ENCODE assay signal across 15 cellular contexts in genomic region chr1:203360772-203361171, GRCh38. TPM values are rescaled to one million over a fixed set of nuclear protein-coding genes. Genes with fewer than 3 reads are reported as not detected.
"Had no signal": no experiment of that assay in that cellular context is flagged by ENCODE, and none has a peak within 500 bp of the region (broad histone marks: within the 10 kb centered on the region; RNA-seq: fewer than 3 reads in every experiment).

No MANE protein-coding gene starts in this region.

- ATAC-seq: activated T-cell treated with anti-CD3 and anti-CD28 coated beads, Interleukin-2, amount 50 U/mL, for 4 hours; heart left ventricle; left ventricle myocardium superior had no signal

- H3K36me3 Mint-ChIP-seq: activated naive CD8-positive, alpha-beta T cell had no signal

- H3K27ac Mint-ChIP-seq: activated naive CD8-positive, alpha-beta T cell had no signal

- H3K9me3 Mint-ChIP-seq: activated T-cell treated with anti-CD3 and anti-CD28 coated beads, Interleukin-2, amount 50 U/mL, for 4 hours had no signal

- H3K4me3 Mint-ChIP-seq: activated naive CD8-positive, alpha-beta T cell; activated T-cell treated with anti-CD3 and anti-CD28 coated beads, Interleukin-2, amount 50 U/mL, for 4 hours had no signal

- DNase-seq: activated CD4-positive, alpha-beta T cell treated with anti-CD3 and anti-CD28 coated beads for 1 hour; activated CD4-positive, alpha-beta T cell treated with anti-CD3 and anti-CD28 coated beads, Interleukin-2, amount 50 U/mL, for 48 hours; activated effector memory CD4-positive, alpha-beta T cell treated with anti-CD3 and anti-CD28 coated beads, Interleukin-2, amount 50 U/mL, for 16 hours; activated T-cell treated with anti-CD3 and anti-CD28 coated beads, Interleukin-2, amount 50 U/mL, for 4 hours; aorta; effector CD4-positive, alpha-beta T cell; foreskin melanocyte; heart left ventricle; left ventricle myocardium superior; retina; stimulated activated CD4-positive, alpha-beta T cell treated with anti-CD3 and anti-CD28 coated beads, Interleukin-15, amount 100 ng/mL, for 24 hours; stimulated activated CD4-positive, alpha-beta T cell treated with anti-CD3 and anti-CD28 coated beads, Interleukin-4, amount 100 ng/mL, for 4 hours; transverse colon had no signal

RNA-seq across cellular contexts. Expression of gene FMOD, which starts 9.8 kb away (rescaled TPM):
- total RNA-seq: T-helper 2 cell treated with Interferon-gamma antibody and Interleukin-4, amounts not matched to agents 100 ng/mL and 5 ng/mL, for 36 hours had no signal
